2 cellular contexts compared by ENCODE assay signal in genomic region chr9:128550770-128551651, GRCh38.
TF ChIP-seq lines count a peak whose summit lies in the region.

No MANE protein-coding gene starts in this region.

TF ChIP-seq in SK-N-SH, 30 proteins besides CTCF, POLR2A, EP300 and RAD21 (continued from another document):
- TF ChIP-seq IRF3 (IDR thresholded peaks at IDR 0.05; ENCODE audit: low read depth, low read length) (no peak), FOXJ3 (CRISPR knock-in tag; IDR thresholded peaks at IDR 0.05) (no peak), POLR2AphosphoS5 (IDR thresholded peaks at IDR 0.05; ENCODE audit: low read depth, low read length) (no peak), REST (IDR thresholded peaks at IDR 0.05; ENCODE audit: low read depth, low read length) (no peak), FOSL2 (IDR thresholded peaks at IDR 0.05; ENCODE audit: borderline replicate concordance, low read depth) (no peak), FOXM1 (IDR thresholded peaks at IDR 0.05; ENCODE audit: low read depth) (no peak), JUND (IDR thresholded peaks at IDR 0.05) (no peak), ELF1 (IDR thresholded peaks at IDR 0.05) (no peak), USF1 (IDR thresholded peaks at IDR 0.05; ENCODE audit: borderline replicate concordance, low read depth) (no peak)

TF ChIP-seq in SK-N-SH treated with all-trans-retinoic acid at 6 μM for 48 hours, 23 proteins besides CTCF, POLR2A, EP300 and RAD21 (continued from another document):
- TF ChIP-seq CSRNP3 (CRISPR knock-in tag; IDR thresholded peaks at IDR 0.05) (no peak), ZFP3 (CRISPR knock-in tag; IDR thresholded peaks at IDR 0.05) (no peak), ISL1 (CRISPR knock-in tag; IDR thresholded peaks at IDR 0.05) (no peak), ARNTL (CRISPR knock-in tag; IDR thresholded peaks at IDR 0.05; ENCODE audit: borderline replicate concordance, low read depth) (no peak), CREB5 (CRISPR knock-in tag; IDR thresholded peaks at IDR 0.05; ENCODE audit: low read depth) (no peak), TSHZ2 (CRISPR knock-in tag; IDR thresholded peaks at IDR 0.05) (no peak), OSR1 (CRISPR knock-in tag; IDR thresholded peaks at IDR 0.05) (no peak), PATZ1 (CRISPR knock-in tag; IDR thresholded peaks at IDR 0.05; ENCODE audit: borderline replicate concordance) (no peak), GLIS3 (CRISPR knock-in tag; IDR thresholded peaks at IDR 0.05) (no peak), ZNF565 (CRISPR knock-in tag; conservative IDR thresholded peaks at IDR 0.05; ENCODE audit: low read depth) (no peak), TOX (CRISPR knock-in tag; IDR thresholded peaks at IDR 0.05; ENCODE audit: borderline replicate concordance) (no peak)
